Comparison of ENCODE assay signal across 8 cellular contexts in genomic region chr2:55771612-55772011, GRCh38.
DNase-seq lines count a peak whose midpoint lies in the region; ATAC-seq and TF ChIP-seq lines count a peak whose summit lies in the region.

No MANE protein-coding gene starts in this region.

- WGBS in heart right ventricle, 2 donors = 15 to 21% methylated on average over 2 of the region's 2 CpGs
- WGBS in thyroid gland, 2 donors = 12 to 16% methylated on average over 2 of the region's 2 CpGs

- TF ChIP-seq CTCF in heart right ventricle (IDR thresholded peaks at IDR 0.05) (peak; percentile 18 to 69 (median 64)), fibroblast of villous mesenchyme (IDR thresholded peaks at IDR 0.05; ENCODE audit: insufficient read depth, low read depth, low read length) (peak; percentile 71), thyroid gland (IDR thresholded peaks at IDR 0.05) (peak; percentile 39 to 90 (median 68))

- no peaks in the 10 kb centered on the region for H3K9me3 ChIP-seq in heart right ventricle
- H3K9me3 ChIP-seq in thyroid gland = no peaks in the 10 kb centered on the region

- TF ChIP-seq POLR2A in thyroid gland (IDR thresholded peaks at IDR 0.05) = no peak

- no peaks in the 10 kb centered on the region for H3K4me1 ChIP-seq in heart right ventricle
- peaks cover 0 to 8% of the 10 kb centered on the region in 2 donors for H3K4me1 ChIP-seq in thyroid gland

- no peaks in the 10 kb centered on the region for H3K4me1 Mint-ChIP-seq in activated T-helper 2 cell treated with anti-CD3 and anti-CD28 coated beads, Interferon-gamma antibody, Interleukin-2, Interleukin-4, amounts not matched to agents 10 μg/mL and 5 μg/mL and 100 μg/mL, durations not matched to agents 14 hours and 24 hours and 36 hours (ENCODE audit: low read depth)

- intact Hi-C loops in heart right ventricle (cut with DNase I) (loop anchor here in 6 of 10 donors (1.0 to 5.0 kb wide), 6 partner anchors 189 to 361 kb away; no protein-coding TSS in a partner anchor), left ventricle myocardium superior (cut with micrococcal nuclease) (loop anchor here (10.0 kb wide), 1 partner anchor 193 kb away; no protein-coding TSS in a partner anchor), thyroid gland (cut with DNase I) (no loop called here)
- intact Hi-C loops in activated T-helper 2 cell treated with anti-CD3 and anti-CD28 coated beads, Interferon-gamma antibody, Interleukin-2, Interleukin-4, amounts not matched to agents 10 μg/mL and 5 μg/mL and 100 μg/mL, durations not matched to agents 14 hours and 24 hours and 36 hours (cut with micrococcal nuclease) = no loop called here

- H3K4me3 Mint-ChIP-seq in activated T-helper 2 cell treated with anti-CD3 and anti-CD28 coated beads, Interferon-gamma antibody, Interleukin-2, Interleukin-4, amounts not matched to agents 10 μg/mL and 5 μg/mL and 100 μg/mL, durations not matched to agents 14 hours and 24 hours and 36 hours (ENCODE audit: low read depth) = no peak overlapping the region

- no peaks in the 10 kb centered on the region for H3K9me3 Mint-ChIP-seq in activated T-helper 2 cell treated with anti-CD3 and anti-CD28 coated beads, Interferon-gamma antibody, Interleukin-2, Interleukin-4, amounts not matched to agents 10 μg/mL and 5 μg/mL and 100 μg/mL, durations not matched to agents 14 hours and 24 hours and 36 hours

- H3K27me3 ChIP-seq in heart right ventricle = peaks cover 0 to 10% (median 0%) of the 10 kb centered on the region in 7 donors
- no peaks in the 10 kb centered on the region for H3K27me3 ChIP-seq in thyroid gland

- ATAC-seq in heart right ventricle = no peak
- no peak for ATAC-seq in left ventricle myocardium superior
- no peak for ATAC-seq in GM19328 (IDR thresholded peaks at IDR 0.05; ENCODE audit: unreplicated experiment)
- ATAC-seq in HG02610 (IDR thresholded peaks at IDR 0.05; ENCODE audit: unreplicated experiment) = no peak

- H3K4me3 ChIP-seq in heart right ventricle (no peak overlapping the region), fibroblast of villous mesenchyme (ENCODE audit: low read depth, low read length) (no peak overlapping the region), thyroid gland (replicated peaks in 1 of 3) (no peak overlapping the region)

- H3K36me3 ChIP-seq in heart right ventricle (no peaks in the 10 kb centered on the region), thyroid gland (no peaks in the 10 kb centered on the region)

- H3K27ac Mint-ChIP-seq in activated T-helper 2 cell treated with anti-CD3 and anti-CD28 coated beads, Interferon-gamma antibody, Interleukin-2, Interleukin-4, amounts not matched to agents 10 μg/mL and 5 μg/mL and 100 μg/mL, durations not matched to agents 14 hours and 24 hours and 36 hours = no peak overlapping the region

- no peak for DNase-seq in heart right ventricle
- DNase-seq in left ventricle myocardium superior = no peak
- DNase-seq in OCI-M1 (lab: John Stamatoyannopoulos, UW) = peak; percentile 37
- peak; percentile 63 for DNase-seq in fibroblast of villous mesenchyme (ENCODE audit: low read depth)
- no peak for DNase-seq in thyroid gland
- DNase-seq in activated T-helper 2 cell treated with anti-CD3 and anti-CD28 coated beads, Interferon-gamma antibody, Interleukin-2, Interleukin-4, amounts not matched to agents 10 μg/mL and 5 μg/mL and 100 μg/mL, durations not matched to agents 14 hours and 24 hours and 36 hours (ENCODE audit: low spot score) = no peak

- no peak overlapping the region for H3K27ac ChIP-seq in heart right ventricle
- no peak overlapping the region for H3K27ac ChIP-seq in thyroid gland

- no peaks in the 10 kb centered on the region for H3K27me3 Mint-ChIP-seq in activated T-helper 2 cell treated with anti-CD3 and anti-CD28 coated beads, Interferon-gamma antibody, Interleukin-2, Interleukin-4, amounts not matched to agents 10 μg/mL and 5 μg/mL and 100 μg/mL, durations not matched to agents 14 hours and 24 hours and 36 hours (ENCODE audit: low read depth)

- H3K36me3 Mint-ChIP-seq in activated T-helper 2 cell treated with anti-CD3 and anti-CD28 coated beads, Interferon-gamma antibody, Interleukin-2, Interleukin-4, amounts not matched to agents 10 μg/mL and 5 μg/mL and 100 μg/mL, durations not matched to agents 14 hours and 24 hours and 36 hours (ENCODE audit: low read depth) = no peaks in the 10 kb centered on the region

Comparison
In these comparisons a context has a peak if more than half of its experiments do, and no peak if none do; other contexts are left out.
1. DNase-seq: peak in OCI-M1 (single experiment) and fibroblast of villous mesenchyme (single experiment); none in heart right ventricle (0 of 2), left ventricle myocardium superior (single experiment), thyroid gland (0 of 2) and activated T-helper 2 cell treated with anti-CD3 and anti-CD28 coated beads, Interferon-gamma antibody, Interleukin-2, Interleukin-4, amounts not matched to agents 10 μg/mL and 5 μg/mL and 100 μg/mL, durations not matched to agents 14 hours and 24 hours and 36 hours (single experiment).
2. intact Hi-C loops: an anchor here in heart right ventricle (1.0 to 5.0 kb wide) and left ventricle myocardium superior (10.0 kb wide); none called in thyroid gland and activated T-helper 2 cell treated with anti-CD3 and anti-CD28 coated beads, Interferon-gamma antibody, Interleukin-2, Interleukin-4, amounts not matched to agents 10 μg/mL and 5 μg/mL and 100 μg/mL, durations not matched to agents 14 hours and 24 hours and 36 hours.
3. Peak in every context shown above with its lines, with median percentiles within 50 percentile points of each other: CTCF ChIP-seq.